In genomic region chr17:67585077-67585602, GRCh38 we compare ENCODE assay signal across 12 cellular contexts.
DNase-seq lines count a peak whose midpoint lies in the region; TF ChIP-seq lines count a peak whose summit lies in the region.
"Had no signal": no experiment of that assay in that cellular context is flagged by ENCODE, and none has a peak within 500 bp of the region (broad histone marks: within the 10 kb centered on the region; RNA-seq: fewer than 3 reads in every experiment).

No MANE protein-coding gene starts in this region.

- H3K4me1 ChIP-seq in tibial artery: no peaks in the 10 kb centered on the region
- H3K4me1 ChIP-seq: right lobe of liver had no signal

- DNase-seq in DMS153 (lab: John Stamatoyannopoulos, UW): peak; percentile 90
- peak; percentile 66 for DNase-seq in M059J (ENCODE audit: low read depth)
- peak; percentile 89 for DNase-seq in NCI-H69 (lab: John Stamatoyannopoulos, UW)
- DNase-seq in kidney tubule cell (ENCODE audit: low spot score): peak; percentile 19
- no peak for DNase-seq in tibial artery
- no peak for DNase-seq in NOMO-1 (lab: John Stamatoyannopoulos, UW; ENCODE audit: unreplicated experiment in 2 of 2)
- DNase-seq in central memory CD4-positive, alpha-beta T cell: no peak
- no peak for DNase-seq in NAMALWA (ENCODE audit: low spot score)
- DNase-seq: activated naive CD4-positive, alpha-beta T cell treated with anti-CD3 and anti-CD28 coated beads, Interleukin-2, amount 50 U/mL, for 16 hours; C1 segment of cervical spinal cord; right lobe of liver had no signal

- no peaks in the 10 kb centered on the region for H3K27me3 ChIP-seq in tibial artery
- H3K27me3 ChIP-seq: right lobe of liver had no signal

- no peak overlapping the region for H3K27ac ChIP-seq in tibial artery
- H3K27ac ChIP-seq: right lobe of liver, RWPE1 had no signal

- H3K36me3 ChIP-seq in tibial artery: no peaks in the 10 kb centered on the region
- H3K36me3 ChIP-seq: right lobe of liver had no signal

- intact Hi-C loops in tibial artery (cut with DNase I; ENCODE audit: low total_unique reads): no loop called here

- no peak for TF ChIP-seq CTCF in tibial artery (IDR thresholded peaks at IDR 0.05)

- H3K4me3 ChIP-seq in tibial artery: no peak overlapping the region
- H3K4me3 ChIP-seq: right lobe of liver had no signal

- peaks cover 0 to 7% (median 0%) of the 10 kb centered on the region in 3 donors for H3K9me3 ChIP-seq in tibial artery
- H3K9me3 ChIP-seq: right lobe of liver had no signal

Comparison
In these comparisons a context has a peak if more than half of its experiments do, and no peak if none do; other contexts are left out.
1. DNase-seq: peak in DMS153 (single experiment), M059J (single experiment), NCI-H69 (single experiment) and kidney tubule cell (single experiment); none in tibial artery (0 of 2), NOMO-1 (0 of 2), central memory CD4-positive, alpha-beta T cell (single experiment) and NAMALWA (single experiment).